Comparison of ENCODE assay signal across 28 cellular contexts in genomic region chr9:121619566-121619965, GRCh38. TPM values are rescaled to one million over a fixed set of nuclear protein-coding genes. Genes with fewer than 3 reads are reported as not detected.
A peak's percentile ranks its signal among the peaks of the same experiment; 100 is the strongest.
DNase-seq lines count a peak whose midpoint lies in the region; ATAC-seq and TF ChIP-seq lines count a peak whose summit lies in the region.
"Had no signal": no experiment of that assay in that cellular context is flagged by ENCODE, and none has a peak within 500 bp of the region (broad histone marks: within the 10 kb centered on the region; RNA-seq: fewer than 3 reads in every experiment).

No MANE protein-coding gene starts in this region.

- H3K9me3 Mint-ChIP-seq in CD8-positive, alpha-beta memory T cell: no peaks in the 10 kb centered on the region
- H3K9me3 Mint-ChIP-seq: activated CD8-positive, alpha-beta T cell treated with anti-CD3 and anti-CD28 coated beads for 36 hours; activated naive CD4-positive, alpha-beta T cell treated with anti-CD3 and anti-CD28 coated beads, Interleukin-2, amount 10 ng/mL, durations not matched to agents 7 days and 5 days; nephron progenitor cell; T-helper 2 cell treated with Interferon-gamma antibody and Interleukin-4, amounts not matched to agents 5 μg/mL and 100 μg/mL, for 36 hours had no signal

- H3K36me3 ChIP-seq in heart left ventricle: no peaks in the 10 kb centered on the region
- H3K36me3 ChIP-seq in rectal smooth muscle tissue (ENCODE audit: control insufficient read depth, insufficient read depth, low read length): no peaks in the 10 kb centered on the region
- no peaks in the 10 kb centered on the region for H3K36me3 ChIP-seq in upper lobe of right lung
- H3K36me3 ChIP-seq in CD8-positive, alpha-beta memory T cell (ENCODE audit: insufficient read depth, low read length): no peaks in the 10 kb centered on the region
- H3K36me3 ChIP-seq: adrenal gland, Peyer's patch, right lobe of liver, upper lobe of left lung had no signal

- H3K4me3 ChIP-seq in heart left ventricle (no peak overlapping the region), right cardiac atrium (ENCODE audit: low read length) (no peak overlapping the region), rectal smooth muscle tissue (ENCODE audit: low read length) (no peak overlapping the region), upper lobe of right lung (no peak overlapping the region)
- no peak overlapping the region for H3K4me3 ChIP-seq in CD8-positive, alpha-beta memory T cell (ENCODE audit: low read length)
- H3K4me3 ChIP-seq: adrenal gland, Peyer's patch, right lobe of liver, upper lobe of left lung had no signal

- H3K27me3 ChIP-seq in heart left ventricle (no peaks in the 10 kb centered on the region), right cardiac atrium (ENCODE audit: control insufficient read depth, insufficient read depth) (no peaks in the 10 kb centered on the region), rectal smooth muscle tissue (ENCODE audit: control insufficient read depth, insufficient read depth, low read length) (no peaks in the 10 kb centered on the region), upper lobe of right lung (no peaks in the 10 kb centered on the region)
- H3K27me3 ChIP-seq in CD8-positive, alpha-beta memory T cell (ENCODE audit: insufficient read depth, low read length, poor library complexity, severe bottlenecking): no peaks in the 10 kb centered on the region
- H3K27me3 ChIP-seq: adrenal gland, Peyer's patch, right lobe of liver, upper lobe of left lung had no signal

- H3K4me1 ChIP-seq in heart left ventricle: peaks cover 5 to 74% (median 41%) of the 10 kb centered on the region in 12 donors
- peaks cover 2% of the 10 kb centered on the region for H3K4me1 ChIP-seq in right cardiac atrium (ENCODE audit: control insufficient read depth, insufficient read depth, low read length)
- H3K4me1 ChIP-seq in rectal smooth muscle tissue (ENCODE audit: control insufficient read depth, insufficient read depth, low read length): peaks cover 5% of the 10 kb centered on the region
- H3K4me1 ChIP-seq in upper lobe of right lung: peaks cover 17% of the 10 kb centered on the region
- H3K4me1 ChIP-seq in CD8-positive, alpha-beta memory T cell (ENCODE audit: insufficient read depth, low read length): no peaks in the 10 kb centered on the region
- H3K4me1 ChIP-seq: adrenal gland, Caco-2, Peyer's patch had no signal

- 56 to 66% (median 59%) methylated on average over 5 of the region's 5 CpGs for WGBS in heart left ventricle, 4 donors
- WGBS in right cardiac atrium: 70% methylated on average over 5 of the region's 5 CpGs

- DNase-seq in heart left ventricle: no peak
- no peak for DNase-seq in Right ventricle myocardium inferior (ENCODE audit: missing footprints)
- no peak for DNase-seq in right cardiac atrium
- no peak for DNase-seq in upper lobe of right lung
- DNase-seq in CD8-positive, alpha-beta memory T cell: no peak
- no peak for DNase-seq in NCI-H1417 treated with DMSO at 0.1 percent for 48 hours (lab: John Stamatoyannopoulos, UW)
- DNase-seq: activated CD4-positive, alpha-beta T cell treated with anti-CD3 and anti-CD28 coated beads for 36 hours; activated CD8-positive, alpha-beta T cell treated with anti-CD3 and anti-CD28 coated beads for 36 hours; activated naive CD4-positive, alpha-beta T cell treated with anti-CD3 and anti-CD28 coated beads, Interleukin-2, amount 10 ng/mL, durations not matched to agents 7 days and 5 days; Caco-2; HCEC 1CT; head of caudate nucleus; NCI-H1048; NCI-H187; NCI-H446 treated with DMSO at 0.1 percent for 48 hours; NCI-H774; nephron progenitor cell; Peyer's patch; stimulated activated CD4-positive, alpha-beta T cell treated with anti-CD3 and anti-CD28 coated beads, Interleukin-4, amount 100 ng/mL, for 24 hours; substantia nigra had no signal

- H3K9me3 ChIP-seq in heart left ventricle (no peaks in the 10 kb centered on the region), right cardiac atrium (ENCODE audit: control insufficient read depth, low read length) (no peaks in the 10 kb centered on the region), upper lobe of right lung (no peaks in the 10 kb centered on the region)
- no peaks in the 10 kb centered on the region for H3K9me3 ChIP-seq in CD8-positive, alpha-beta memory T cell (ENCODE audit: low read length)
- H3K9me3 ChIP-seq: adrenal gland, Caco-2, Peyer's patch, right lobe of liver, upper lobe of left lung had no signal

- TF ChIP-seq CTCF in heart left ventricle (IDR thresholded peaks at IDR 0.05) (no peak), upper lobe of right lung (IDR thresholded peaks at IDR 0.05) (no peak)

- H3K27ac ChIP-seq in heart left ventricle (peak overlapping the region; percentile 14 to 84 (median 78)), right cardiac atrium (ENCODE audit: low read length) (peak overlapping the region; percentile 86), rectal smooth muscle tissue (ENCODE audit: low read depth, low read length) (peak overlapping the region; percentile 23), upper lobe of right lung (peak overlapping the region; percentile 13)
- H3K27ac ChIP-seq in CD8-positive, alpha-beta memory T cell (ENCODE audit: low read depth, low read length): no peak overlapping the region
- H3K27ac ChIP-seq: C4-2B had no signal

- no peak overlapping the region for H3K4me3 Mint-ChIP-seq in CD8-positive, alpha-beta memory T cell
- H3K4me3 Mint-ChIP-seq: activated CD4-positive, alpha-beta T cell treated with anti-CD3 and anti-CD28 coated beads for 36 hours; activated CD8-positive, alpha-beta T cell treated with anti-CD3 and anti-CD28 coated beads for 36 hours; activated naive CD4-positive, alpha-beta T cell treated with anti-CD3 and anti-CD28 coated beads, Interleukin-2, amount 10 ng/mL, durations not matched to agents 7 days and 5 days; brain; nephron progenitor cell; T-helper 2 cell treated with Interferon-gamma antibody and Interleukin-4, amounts not matched to agents 5 μg/mL and 100 μg/mL, for 36 hours had no signal

- H3K27ac Mint-ChIP-seq in CD8-positive, alpha-beta memory T cell: no peak overlapping the region
- H3K27ac Mint-ChIP-seq: activated CD4-positive, alpha-beta T cell treated with anti-CD3 and anti-CD28 coated beads for 36 hours; activated CD8-positive, alpha-beta T cell treated with anti-CD3 and anti-CD28 coated beads for 36 hours; activated naive CD4-positive, alpha-beta T cell treated with anti-CD3 and anti-CD28 coated beads, Interleukin-2, amount 10 ng/mL, durations not matched to agents 7 days and 5 days; brain; nephron progenitor cell; T-helper 2 cell treated with Interferon-gamma antibody and Interleukin-4, amounts not matched to agents 5 μg/mL and 100 μg/mL, for 36 hours had no signal

- ATAC-seq in heart left ventricle (peak in 2 of 4 donors; percentile 14 to 16), Right ventricle myocardium inferior (no peak), right cardiac atrium (peak in 1 of 2 donors; percentile 44), upper lobe of right lung (no peak), HG03565 (IDR thresholded peaks at IDR 0.05; ENCODE audit: unreplicated experiment) (no peak)
- ATAC-seq: activated CD4-positive, alpha-beta T cell treated with anti-CD3 and anti-CD28 coated beads for 36 hours; activated CD8-positive, alpha-beta T cell treated with anti-CD3 and anti-CD28 coated beads for 36 hours had no signal

- H3K9ac ChIP-seq in rectal smooth muscle tissue (ENCODE audit: low read length): no peak overlapping the region

- POLR2A ChIA-PET in CD8-positive, alpha-beta memory T cell (lab: Charles Lee): no interaction called here

- CTCF ChIA-PET in CD8-positive, alpha-beta memory T cell (lab: Charles Lee): interaction anchor here (1.7 kb wide), 1 partner anchor 10 kb away, joined by 3 read pairs; no protein-coding TSS in a partner anchor

- H3K27me3 Mint-ChIP-seq in CD8-positive, alpha-beta memory T cell: peaks cover 5 to 19% of the 10 kb centered on the region in 2 donors
- H3K27me3 Mint-ChIP-seq: brain had no signal

- H3K4me1 Mint-ChIP-seq in CD8-positive, alpha-beta memory T cell: no peaks in the 10 kb centered on the region
- H3K4me1 Mint-ChIP-seq: activated CD4-positive, alpha-beta T cell treated with anti-CD3 and anti-CD28 coated beads for 36 hours had no signal

- no peak for TF ChIP-seq POLR2A in heart left ventricle (IDR thresholded peaks at IDR 0.05)

- no peaks in the 10 kb centered on the region for H3K36me3 Mint-ChIP-seq in CD8-positive, alpha-beta memory T cell
- H3K36me3 Mint-ChIP-seq: activated naive CD4-positive, alpha-beta T cell treated with anti-CD3 and anti-CD28 coated beads, Interleukin-2, amount 10 ng/mL, durations not matched to agents 7 days and 5 days; brain had no signal

- intact Hi-C loops in heart left ventricle (cut with DNase I) (loop anchor here in 1 of 10 donors (2.0 kb wide), 1 partner anchor 119 kb away; no protein-coding TSS in a partner anchor), Right ventricle myocardium inferior (cut with DNase I) (no loop called here), right cardiac atrium (cut with DNase I) (no loop called here), upper lobe of right lung (cut with DNase I) (no loop called here)

RNA-seq across cellular contexts. Expression of gene DAB2IP, which starts 31.9 kb away (rescaled TPM):
- total RNA-seq in heart left ventricle (100 to 1,000 TPM in 1 of 9 donors, 10 to 100 TPM in 8; 45.0 to 103 (median 54.2) TPM), Right ventricle myocardium inferior (53.0 TPM), right cardiac atrium (10 to 100 TPM; 41.7 to 55.0 (median 42.7) TPM), upper lobe of right lung (81.6 TPM)
- polyA plus RNA-seq in heart left ventricle (10 to 100 TPM; 30.9 to 40.4 TPM), right cardiac atrium (25.5 TPM)
- under 1 TPM; 0.15 to 0.27 TPM for total RNA-seq in CD8-positive, alpha-beta memory T cell
- 0.41 TPM for polyA plus RNA-seq in CD8-positive, alpha-beta memory T cell

Comparison
In these comparisons a context has a peak if more than half of its experiments do, and no peak if none do; other contexts are left out.
1. RNA of gene DAB2IP, which starts 31.9 kb away (total RNA-seq): 81.6 TPM in upper lobe of right lung (single experiment), 45.0 to 103 TPM in heart left ventricle, 53.0 TPM in Right ventricle myocardium inferior (single experiment) and 41.7 to 55.0 TPM in right cardiac atrium; 0.15 to 0.27 TPM in CD8-positive, alpha-beta memory T cell; every median in the first group is over 10 times any median in the second.